28 cellular contexts compared by ENCODE assay signal in genomic region chr2:78568921-78569320, GRCh38.
"Had no signal": no experiment of that assay in that cellular context is flagged by ENCODE, and none has a peak within 500 bp of the region (broad histone marks: within the 10 kb centered on the region; RNA-seq: fewer than 3 reads in every experiment).

No MANE protein-coding gene starts in this region.

- H3K4me3 Mint-ChIP-seq: naive thymus-derived CD8-positive, alpha-beta T cell; natural killer cell treated with Interleukin-12 subunit alpha and Interleukin-12 subunit beta and Interleukin-15 and Interleukin-18, amount 100 ng/mL, for 72 hours; nephron progenitor cell; stimulated activated effector memory CD8-positive, alpha-beta T cell treated with anti-CD3 and anti-CD28 coated beads, Interleukin-12 subunit alpha, Interleukin-12 subunit beta, amount 100 ng/mL, for 72 hours; stimulated activated naive B cell treated with anti-CD40 and anti-IgM and Interleukin-4, amounts not matched to agents 10 μg/mL and 1 μg/mL and 100 μg/mL, for 72 hours; stimulated activated naive CD8-positive, alpha-beta T cell treated with anti-CD3 and anti-CD28 coated beads, Interleukin-15, Interleukin-2, amounts not matched to agents 100 ng/mL and 50 ng/mL, for 24 hours had no signal

- H3K9me3 Mint-ChIP-seq: nephron progenitor cell had no signal

- H3K36me3 Mint-ChIP-seq: naive thymus-derived CD8-positive, alpha-beta T cell; natural killer cell treated with Interleukin-12 subunit alpha and Interleukin-12 subunit beta and Interleukin-15 and Interleukin-18, amount 100 ng/mL, for 72 hours; stimulated activated effector memory CD8-positive, alpha-beta T cell treated with anti-CD3 and anti-CD28 coated beads, Interleukin-12 subunit alpha, Interleukin-12 subunit beta, amount 100 ng/mL, for 72 hours; stimulated activated naive B cell treated with anti-CD40 and anti-IgM and Interleukin-4, amounts not matched to agents 10 μg/mL and 1 μg/mL and 100 μg/mL, for 72 hours had no signal

- H3K36me3 ChIP-seq: ovary, right lobe of liver, sigmoid colon, stomach, thoracic aorta, thyroid gland, tibial nerve, upper lobe of left lung, vagina had no signal

- H3K4me1 ChIP-seq: parathyroid adenoma, psoas muscle, right lobe of liver, sigmoid colon, stomach, thyroid gland, tibial nerve, upper lobe of left lung, vagina had no signal

- H3K27ac ChIP-seq: ovary, parathyroid adenoma, psoas muscle, right lobe of liver, sigmoid colon, stomach, thoracic aorta, thyroid gland, tibial nerve, upper lobe of left lung, vagina had no signal

- DNase-seq: naive thymus-derived CD8-positive, alpha-beta T cell; nephron progenitor cell; occipital lobe; ovary; posterior cingulate gyrus; psoas muscle; right cardiac atrium; right lobe of liver; sigmoid colon; small intestine; stimulated activated CD4-positive, alpha-beta T cell treated with anti-CD3 and anti-CD28 coated beads, Interleukin-15, amount 100 ng/mL, for 24 hours; stimulated activated CD4-positive, alpha-beta T cell treated with anti-CD3 and anti-CD28 coated beads, Interleukin-2, amount 100 ng/mL, for 24 hours; stimulated activated CD4-positive, alpha-beta T cell treated with anti-CD3 and anti-CD28 coated beads, Interleukin-2, amount 100 ng/mL, for 48 hours; stimulated activated CD4-positive, alpha-beta T cell treated with anti-CD3 and anti-CD28 coated beads, Interleukin-4, amount 100 ng/mL, for 24 hours; stimulated activated naive B cell treated with anti-CD40 and anti-IgM and Interleukin-4, amounts not matched to agents 10 μg/mL and 1 μg/mL and 100 μg/mL, for 72 hours; stimulated activated naive CD4-positive, alpha-beta T cell treated with Interleukin-2 at 50 U/mL for 16 hours; stomach; thyroid gland; trophoblast cell; upper lobe of left lung had no signal

- H3K27me3 Mint-ChIP-seq: naive thymus-derived CD8-positive, alpha-beta T cell; natural killer cell treated with Interleukin-12 subunit alpha and Interleukin-12 subunit beta and Interleukin-15 and Interleukin-18, amount 100 ng/mL, for 72 hours; progenitor cell of endocrine pancreas; stimulated activated naive B cell treated with anti-CD40 and anti-IgM and Interleukin-4, amounts not matched to agents 10 μg/mL and 1 μg/mL and 100 μg/mL, for 72 hours; stimulated activated naive CD8-positive, alpha-beta T cell treated with anti-CD3 and anti-CD28 coated beads, Interleukin-15, Interleukin-2, amounts not matched to agents 100 ng/mL and 50 ng/mL, for 24 hours had no signal

- H3K4me3 ChIP-seq: ovary, psoas muscle, right lobe of liver, sigmoid colon, stomach, thoracic aorta, thyroid gland, tibial nerve, upper lobe of left lung, vagina had no signal

- H3K9me3 ChIP-seq: ovary, psoas muscle, right lobe of liver, sigmoid colon, stomach, thoracic aorta, thyroid gland, tibial nerve, upper lobe of left lung, vagina had no signal

- H3K4me1 Mint-ChIP-seq: naive thymus-derived CD8-positive, alpha-beta T cell; nephron progenitor cell; stimulated activated effector memory CD8-positive, alpha-beta T cell treated with anti-CD3 and anti-CD28 coated beads, Interleukin-12 subunit alpha, Interleukin-12 subunit beta, amount 100 ng/mL, for 72 hours; stimulated activated naive B cell treated with anti-CD40 and anti-IgM and Interleukin-4, amounts not matched to agents 10 μg/mL and 1 μg/mL and 100 μg/mL, for 72 hours had no signal

- ATAC-seq: naive thymus-derived CD8-positive, alpha-beta T cell; natural killer cell treated with Interleukin-12 subunit alpha and Interleukin-12 subunit beta and Interleukin-15 and Interleukin-18, amount 100 ng/mL, for 72 hours; psoas muscle; right cardiac atrium; right lobe of liver; stimulated activated effector memory CD8-positive, alpha-beta T cell treated with anti-CD3 and anti-CD28 coated beads, Interleukin-12 subunit alpha, Interleukin-12 subunit beta, amount 100 ng/mL, for 72 hours; stimulated activated naive B cell treated with anti-CD40 and anti-IgM and Interleukin-4, amounts not matched to agents 10 μg/mL and 1 μg/mL and 100 μg/mL, for 72 hours had no signal

- H2AFZ ChIP-seq: parathyroid adenoma had no signal

- H3K27ac Mint-ChIP-seq: naive thymus-derived CD8-positive, alpha-beta T cell; natural killer cell treated with Interleukin-12 subunit alpha and Interleukin-12 subunit beta and Interleukin-15 and Interleukin-18, amount 100 ng/mL, for 72 hours; nephron progenitor cell; progenitor cell of endocrine pancreas; stimulated activated effector memory CD8-positive, alpha-beta T cell treated with anti-CD3 and anti-CD28 coated beads, Interleukin-12 subunit alpha, Interleukin-12 subunit beta, amount 100 ng/mL, for 72 hours; stimulated activated naive B cell treated with anti-CD40 and anti-IgM and Interleukin-4, amounts not matched to agents 10 μg/mL and 1 μg/mL and 100 μg/mL, for 72 hours; stimulated activated naive CD8-positive, alpha-beta T cell treated with anti-CD3 and anti-CD28 coated beads, Interleukin-15, Interleukin-2, amounts not matched to agents 100 ng/mL and 50 ng/mL, for 24 hours had no signal

- H3K27me3 ChIP-seq: ovary, right lobe of liver, sigmoid colon, stomach, thyroid gland, tibial nerve, upper lobe of left lung, vagina had no signal

- H3K9ac ChIP-seq: parathyroid adenoma had no signal

- H3K79me2 ChIP-seq: parathyroid adenoma had no signal
